ENCODE assay signal across 1 cellular context in the genomic region with DNA sequence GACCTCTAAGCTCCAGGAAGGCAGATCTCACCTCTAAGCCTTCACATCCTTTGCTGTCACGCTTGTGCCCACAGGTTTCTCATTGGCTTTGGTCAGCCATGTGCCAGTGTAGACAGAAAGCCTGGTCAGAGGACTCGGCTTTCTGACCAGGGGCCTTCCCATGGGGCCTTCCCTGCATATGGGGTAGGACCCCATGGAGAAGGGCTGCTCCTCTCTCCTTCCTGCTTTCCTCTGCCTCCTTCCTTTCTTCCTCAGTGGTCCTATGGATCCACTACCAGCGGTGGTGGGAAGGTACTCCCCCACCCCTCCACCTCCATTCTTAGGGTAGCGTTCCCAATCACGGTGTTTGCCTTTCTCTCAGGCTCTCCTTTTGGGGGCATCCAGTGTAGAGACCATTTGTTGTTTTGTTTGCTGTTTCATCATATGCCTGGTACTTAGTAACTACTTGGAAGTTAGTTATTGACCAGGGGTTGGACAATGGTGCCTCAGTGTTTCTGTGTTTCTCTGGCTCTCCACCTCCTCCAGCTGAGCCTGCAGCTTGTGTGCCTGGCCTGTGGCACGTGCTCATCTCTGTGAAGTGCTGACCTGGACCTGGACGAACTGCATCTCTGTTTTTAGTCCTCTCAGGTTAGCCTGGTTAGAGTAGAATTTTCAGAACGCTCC.
TF ChIP-seq lines count a peak whose summit lies in the region.

No MANE protein-coding gene starts in this region.

TF ChIP-seq in HepG2, 621 proteins besides CTCF, POLR2A, EP300 and RAD21 (continued from another document and continues in another):
- TF ChIP-seq, protein P1, sequence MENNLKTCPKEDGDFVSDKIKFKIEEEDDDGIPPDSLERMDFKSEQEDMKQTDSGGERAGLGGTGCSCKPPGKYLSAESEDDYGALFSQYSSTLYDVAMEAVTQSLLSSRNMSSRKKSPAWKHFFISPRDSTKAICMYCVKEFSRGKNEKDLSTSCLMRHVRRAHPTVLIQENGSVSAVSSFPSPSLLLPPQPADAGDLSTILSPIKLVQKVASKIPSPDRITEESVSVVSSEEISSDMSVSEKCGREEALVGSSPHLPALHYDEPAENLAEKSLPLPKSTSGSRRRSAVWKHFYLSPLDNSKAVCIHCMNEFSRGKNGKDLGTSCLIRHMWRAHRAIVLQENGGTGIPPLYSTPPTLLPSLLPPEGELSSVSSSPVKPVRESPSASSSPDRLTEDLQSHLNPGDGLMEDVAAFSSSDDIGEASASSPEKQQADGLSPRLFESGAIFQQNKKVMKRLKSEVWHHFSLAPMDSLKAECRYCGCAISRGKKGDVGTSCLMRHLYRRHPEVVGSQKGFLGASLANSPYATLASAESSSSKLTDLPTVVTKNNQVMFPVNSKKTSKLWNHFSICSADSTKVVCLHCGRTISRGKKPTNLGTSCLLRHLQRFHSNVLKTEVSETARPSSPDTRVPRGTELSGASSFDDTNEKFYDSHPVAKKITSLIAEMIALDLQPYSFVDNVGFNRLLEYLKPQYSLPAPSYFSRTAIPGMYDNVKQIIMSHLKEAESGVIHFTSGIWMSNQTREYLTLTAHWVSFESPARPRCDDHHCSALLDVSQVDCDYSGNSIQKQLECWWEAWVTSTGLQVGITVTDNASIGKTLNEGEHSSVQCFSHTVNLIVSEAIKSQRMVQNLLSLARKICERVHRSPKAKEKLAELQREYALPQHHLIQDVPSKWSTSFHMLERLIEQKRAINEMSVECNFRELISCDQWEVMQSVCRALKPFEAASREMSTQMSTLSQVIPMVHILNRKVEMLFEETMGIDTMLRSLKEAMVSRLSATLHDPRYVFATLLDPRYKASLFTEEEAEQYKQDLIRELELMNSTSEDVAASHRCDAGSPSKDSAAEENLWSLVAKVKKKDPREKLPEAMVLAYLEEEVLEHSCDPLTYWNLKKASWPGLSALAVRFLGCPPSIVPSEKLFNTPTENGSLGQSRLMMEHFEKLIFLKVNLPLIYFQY (CRISPR knock-in tag; IDR thresholded peaks at IDR 0.05; ENCODE audit: borderline replicate concordance) = no peak
- TF ChIP-seq SMAD3 (CRISPR knock-in tag; IDR thresholded peaks at IDR 0.05) (peak; percentile 33; the same call in 1 of the 2 replicates), CEBPG (CRISPR knock-in tag; IDR thresholded peaks at IDR 0.05) (peak; percentile 68; the same call in 1 of the 2 replicates), SRF (IDR thresholded peaks at IDR 0.05; ENCODE audit: low read depth, low read length) (peak; percentile 74; the same call in 1 of the 2 replicates), ZNF558 (CRISPR knock-in tag; IDR thresholded peaks at IDR 0.05; ENCODE audit: borderline replicate concordance) (no peak), KAT8 (CRISPR knock-in tag; IDR thresholded peaks at IDR 0.05) (0 out of 2 replicates have a peak, but pooled peaks have one; percentile 30), MTF1 (CRISPR knock-in tag; IDR thresholded peaks at IDR 0.05) (no peak), TBX2 (CRISPR knock-in tag; IDR thresholded peaks at IDR 0.05; ENCODE audit: borderline replicate concordance) (0 out of 2 replicates have a peak, but pooled peaks have one; percentile 17), FOXK2 (IDR thresholded peaks at IDR 0.05) (0 out of 2 replicates have a peak, but pooled peaks have one; percentile 35), GATAD2A (CRISPR knock-in tag; IDR thresholded peaks at IDR 0.05) (peak; percentile 76), ZNF709 (CRISPR knock-in tag; IDR thresholded peaks at IDR 0.05) (0 out of 2 replicates have a peak, but pooled peaks have one; percentile 29), ZMYM2 (CRISPR knock-in tag; IDR thresholded peaks at IDR 0.05) (peak; percentile 59; the same call in 1 of the 2 replicates), EED (CRISPR knock-in tag; IDR thresholded peaks at IDR 0.05) (no peak), ZNF562 (CRISPR knock-in tag; IDR thresholded peaks at IDR 0.05; ENCODE audit: borderline replicate concordance) (no peak), MED1 (CRISPR knock-in tag; IDR thresholded peaks at IDR 0.05) (peak; percentile 72), FOXJ3 (CRISPR knock-in tag; IDR thresholded peaks at IDR 0.05; ENCODE audit: borderline replicate concordance) (no peak), ZNF282 (IDR thresholded peaks at IDR 0.05; ENCODE audit: partially characterized antibody) (no peak), ZNF816 (CRISPR knock-in tag; IDR thresholded peaks at IDR 0.05; ENCODE audit: borderline replicate concordance) (no peak; the same call in 1 of the 2 replicates), KMT2B (CRISPR knock-in tag; IDR thresholded peaks at IDR 0.05) (0 out of 2 replicates have a peak, but pooled peaks have one; percentile 43)
- TF ChIP-seq, protein P2, sequence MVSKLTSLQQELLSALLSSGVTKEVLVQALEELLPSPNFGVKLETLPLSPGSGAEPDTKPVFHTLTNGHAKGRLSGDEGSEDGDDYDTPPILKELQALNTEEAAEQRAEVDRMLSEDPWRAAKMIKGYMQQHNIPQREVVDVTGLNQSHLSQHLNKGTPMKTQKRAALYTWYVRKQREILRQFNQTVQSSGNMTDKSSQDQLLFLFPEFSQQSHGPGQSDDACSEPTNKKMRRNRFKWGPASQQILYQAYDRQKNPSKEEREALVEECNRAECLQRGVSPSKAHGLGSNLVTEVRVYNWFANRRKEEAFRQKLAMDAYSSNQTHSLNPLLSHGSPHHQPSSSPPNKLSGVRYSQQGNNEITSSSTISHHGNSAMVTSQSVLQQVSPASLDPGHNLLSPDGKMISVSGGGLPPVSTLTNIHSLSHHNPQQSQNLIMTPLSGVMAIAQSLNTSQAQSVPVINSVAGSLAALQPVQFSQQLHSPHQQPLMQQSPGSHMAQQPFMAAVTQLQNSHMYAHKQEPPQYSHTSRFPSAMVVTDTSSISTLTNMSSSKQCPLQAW (CRISPR knock-in tag; IDR thresholded peaks at IDR 0.05) = peak; percentile 60; the same call in 1 of the 2 replicates
- TF ChIP-seq, protein P3, sequence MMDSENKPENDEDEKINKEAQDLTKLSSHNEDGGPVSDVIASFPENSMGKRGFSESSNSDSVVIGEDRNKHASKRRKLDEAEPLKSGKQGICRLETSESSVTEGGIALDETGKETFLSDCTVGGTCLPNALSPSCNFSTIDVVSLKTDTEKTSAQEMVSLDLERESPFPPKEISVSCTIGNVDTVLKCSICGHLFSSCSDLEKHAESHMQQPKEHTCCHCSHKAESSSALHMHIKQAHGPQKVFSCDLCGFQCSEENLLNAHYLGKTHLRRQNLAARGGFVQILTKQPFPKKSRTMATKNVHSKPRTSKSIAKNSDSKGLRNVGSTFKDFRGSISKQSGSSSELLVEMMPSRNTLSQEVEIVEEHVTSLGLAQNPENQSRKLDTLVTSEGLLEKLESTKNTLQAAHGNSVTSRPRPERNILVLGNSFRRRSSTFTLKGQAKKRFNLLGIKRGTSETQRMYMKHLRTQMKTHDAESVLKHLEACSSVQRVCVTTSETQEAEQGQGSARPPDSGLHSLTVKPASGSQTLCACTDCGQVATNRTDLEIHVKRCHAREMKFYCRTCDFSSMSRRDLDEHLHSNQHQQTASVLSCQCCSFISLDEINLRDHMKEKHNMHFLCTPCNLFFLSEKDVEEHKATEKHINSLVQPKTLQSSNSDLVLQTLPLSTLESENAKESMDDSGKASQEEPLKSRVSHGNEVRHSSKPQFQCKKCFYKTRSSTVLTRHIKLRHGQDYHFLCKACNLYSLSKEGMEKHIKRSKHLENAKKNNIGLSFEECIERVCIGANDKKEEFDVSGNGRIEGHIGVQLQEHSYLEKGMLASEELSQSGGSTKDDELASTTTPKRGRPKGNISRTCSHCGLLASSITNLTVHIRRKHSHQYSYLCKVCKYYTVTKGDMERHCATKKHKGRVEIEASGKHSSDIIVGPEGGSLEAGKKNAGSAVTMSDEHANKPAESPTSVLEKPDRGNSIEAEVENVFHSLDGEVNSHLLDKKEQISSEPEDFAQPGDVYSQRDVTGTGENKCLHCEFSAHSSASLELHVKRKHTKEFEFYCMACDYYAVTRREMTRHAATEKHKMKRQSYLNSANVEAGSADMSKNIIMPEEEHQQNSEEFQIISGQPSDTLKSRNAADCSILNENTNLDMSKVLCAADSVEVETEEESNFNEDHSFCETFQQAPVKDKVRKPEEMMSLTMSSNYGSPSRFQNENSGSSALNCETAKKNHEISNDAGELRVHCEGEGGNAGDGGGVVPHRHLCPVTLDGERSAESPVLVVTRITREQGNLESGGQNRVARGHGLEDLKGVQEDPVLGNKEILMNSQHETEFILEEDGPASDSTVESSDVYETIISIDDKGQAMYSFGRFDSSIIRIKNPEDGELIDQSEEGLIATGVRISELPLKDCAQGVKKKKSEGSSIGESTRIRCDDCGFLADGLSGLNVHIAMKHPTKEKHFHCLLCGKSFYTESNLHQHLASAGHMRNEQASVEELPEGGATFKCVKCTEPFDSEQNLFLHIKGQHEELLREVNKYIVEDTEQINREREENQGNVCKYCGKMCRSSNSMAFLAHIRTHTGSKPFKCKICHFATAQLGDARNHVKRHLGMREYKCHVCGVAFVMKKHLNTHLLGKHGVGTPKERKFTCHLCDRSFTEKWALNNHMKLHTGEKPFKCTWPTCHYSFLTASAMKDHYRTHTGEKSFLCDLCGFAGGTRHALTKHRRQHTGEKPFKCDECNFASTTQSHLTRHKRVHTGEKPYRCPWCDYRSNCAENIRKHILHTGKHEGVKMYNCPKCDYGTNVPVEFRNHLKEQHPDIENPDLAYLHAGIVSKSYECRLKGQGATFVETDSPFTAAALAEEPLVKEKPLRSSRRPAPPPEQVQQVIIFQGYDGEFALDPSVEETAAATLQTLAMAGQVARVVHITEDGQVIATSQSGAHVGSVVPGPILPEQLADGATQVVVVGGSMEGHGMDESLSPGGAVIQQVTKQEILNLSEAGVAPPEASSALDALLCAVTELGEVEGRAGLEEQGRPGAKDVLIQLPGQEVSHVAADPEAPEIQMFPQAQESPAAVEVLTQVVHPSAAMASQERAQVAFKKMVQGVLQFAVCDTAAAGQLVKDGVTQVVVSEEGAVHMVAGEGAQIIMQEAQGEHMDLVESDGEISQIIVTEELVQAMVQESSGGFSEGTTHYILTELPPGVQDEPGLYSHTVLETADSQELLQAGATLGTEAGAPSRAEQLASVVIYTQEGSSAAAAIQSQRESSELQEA (CRISPR knock-in tag; IDR thresholded peaks at IDR 0.05; ENCODE audit: not compliant biosample characterization) = no peak
- TF ChIP-seq, protein P4, sequence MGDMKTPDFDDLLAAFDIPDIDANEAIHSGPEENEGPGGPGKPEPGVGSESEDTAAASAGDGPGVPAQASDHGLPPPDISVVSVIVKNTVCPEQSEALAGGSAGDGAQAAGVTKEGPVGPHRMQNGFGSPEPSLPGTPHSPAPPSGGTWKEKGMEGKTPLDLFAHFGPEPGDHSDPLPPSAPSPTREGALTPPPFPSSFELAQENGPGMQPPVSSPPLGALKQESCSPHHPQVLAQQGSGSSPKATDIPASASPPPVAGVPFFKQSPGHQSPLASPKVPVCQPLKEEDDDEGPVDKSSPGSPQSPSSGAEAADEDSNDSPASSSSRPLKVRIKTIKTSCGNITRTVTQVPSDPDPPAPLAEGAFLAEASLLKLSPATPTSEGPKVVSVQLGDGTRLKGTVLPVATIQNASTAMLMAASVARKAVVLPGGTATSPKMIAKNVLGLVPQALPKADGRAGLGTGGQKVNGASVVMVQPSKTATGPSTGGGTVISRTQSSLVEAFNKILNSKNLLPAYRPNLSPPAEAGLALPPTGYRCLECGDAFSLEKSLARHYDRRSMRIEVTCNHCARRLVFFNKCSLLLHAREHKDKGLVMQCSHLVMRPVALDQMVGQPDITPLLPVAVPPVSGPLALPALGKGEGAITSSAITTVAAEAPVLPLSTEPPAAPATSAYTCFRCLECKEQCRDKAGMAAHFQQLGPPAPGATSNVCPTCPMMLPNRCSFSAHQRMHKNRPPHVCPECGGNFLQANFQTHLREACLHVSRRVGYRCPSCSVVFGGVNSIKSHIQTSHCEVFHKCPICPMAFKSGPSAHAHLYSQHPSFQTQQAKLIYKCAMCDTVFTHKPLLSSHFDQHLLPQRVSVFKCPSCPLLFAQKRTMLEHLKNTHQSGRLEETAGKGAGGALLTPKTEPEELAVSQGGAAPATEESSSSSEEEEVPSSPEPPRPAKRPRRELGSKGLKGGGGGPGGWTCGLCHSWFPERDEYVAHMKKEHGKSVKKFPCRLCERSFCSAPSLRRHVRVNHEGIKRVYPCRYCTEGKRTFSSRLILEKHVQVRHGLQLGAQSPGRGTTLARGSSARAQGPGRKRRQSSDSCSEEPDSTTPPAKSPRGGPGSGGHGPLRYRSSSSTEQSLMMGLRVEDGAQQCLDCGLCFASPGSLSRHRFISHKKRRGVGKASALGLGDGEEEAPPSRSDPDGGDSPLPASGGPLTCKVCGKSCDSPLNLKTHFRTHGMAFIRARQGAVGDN (CRISPR knock-in tag; IDR thresholded peaks at IDR 0.05) = peak; percentile 71
- TF ChIP-seq, protein P5, sequence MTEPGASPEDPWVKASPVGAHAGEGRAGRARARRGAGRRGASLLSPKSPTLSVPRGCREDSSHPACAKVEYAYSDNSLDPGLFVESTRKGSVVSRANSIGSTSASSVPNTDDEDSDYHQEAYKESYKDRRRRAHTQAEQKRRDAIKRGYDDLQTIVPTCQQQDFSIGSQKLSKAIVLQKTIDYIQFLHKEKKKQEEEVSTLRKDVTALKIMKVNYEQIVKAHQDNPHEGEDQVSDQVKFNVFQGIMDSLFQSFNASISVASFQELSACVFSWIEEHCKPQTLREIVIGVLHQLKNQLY (CRISPR knock-in tag; IDR thresholded peaks at IDR 0.05) = peak; percentile 81; the same call in 1 of the 2 replicates
- TF ChIP-seq, protein P6, sequence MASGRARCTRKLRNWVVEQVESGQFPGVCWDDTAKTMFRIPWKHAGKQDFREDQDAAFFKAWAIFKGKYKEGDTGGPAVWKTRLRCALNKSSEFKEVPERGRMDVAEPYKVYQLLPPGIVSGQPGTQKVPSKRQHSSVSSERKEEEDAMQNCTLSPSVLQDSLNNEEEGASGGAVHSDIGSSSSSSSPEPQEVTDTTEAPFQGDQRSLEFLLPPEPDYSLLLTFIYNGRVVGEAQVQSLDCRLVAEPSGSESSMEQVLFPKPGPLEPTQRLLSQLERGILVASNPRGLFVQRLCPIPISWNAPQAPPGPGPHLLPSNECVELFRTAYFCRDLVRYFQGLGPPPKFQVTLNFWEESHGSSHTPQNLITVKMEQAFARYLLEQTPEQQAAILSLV (CRISPR knock-in tag; IDR thresholded peaks at IDR 0.05; ENCODE audit: borderline replicate concordance) = peak; percentile 54; the same call in 1 of the 2 replicates
- TF ChIP-seq, protein P7, sequence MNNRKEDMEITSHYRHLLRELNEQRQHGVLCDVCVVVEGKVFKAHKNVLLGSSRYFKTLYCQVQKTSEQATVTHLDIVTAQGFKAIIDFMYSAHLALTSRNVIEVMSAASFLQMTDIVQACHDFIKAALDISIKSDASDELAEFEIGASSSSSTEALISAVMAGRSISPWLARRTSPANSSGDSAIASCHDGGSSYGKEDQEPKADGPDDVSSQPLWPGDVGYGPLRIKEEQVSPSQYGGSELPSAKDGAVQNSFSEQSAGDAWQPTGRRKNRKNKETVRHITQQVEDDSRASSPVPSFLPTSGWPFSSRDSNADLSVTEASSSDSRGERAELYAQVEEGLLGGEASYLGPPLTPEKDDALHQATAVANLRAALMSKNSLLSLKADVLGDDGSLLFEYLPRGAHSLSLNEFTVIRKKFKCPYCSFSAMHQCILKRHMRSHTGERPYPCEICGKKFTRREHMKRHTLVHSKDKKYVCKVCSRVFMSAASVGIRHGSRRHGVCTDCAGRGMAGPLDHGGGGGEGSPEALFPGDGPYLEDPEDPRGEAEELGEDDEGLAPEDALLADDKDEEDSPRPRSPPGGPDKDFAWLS (CRISPR knock-in tag; IDR thresholded peaks at IDR 0.05; ENCODE audit: borderline replicate concordance) = no peak
- TF ChIP-seq, protein P8, sequence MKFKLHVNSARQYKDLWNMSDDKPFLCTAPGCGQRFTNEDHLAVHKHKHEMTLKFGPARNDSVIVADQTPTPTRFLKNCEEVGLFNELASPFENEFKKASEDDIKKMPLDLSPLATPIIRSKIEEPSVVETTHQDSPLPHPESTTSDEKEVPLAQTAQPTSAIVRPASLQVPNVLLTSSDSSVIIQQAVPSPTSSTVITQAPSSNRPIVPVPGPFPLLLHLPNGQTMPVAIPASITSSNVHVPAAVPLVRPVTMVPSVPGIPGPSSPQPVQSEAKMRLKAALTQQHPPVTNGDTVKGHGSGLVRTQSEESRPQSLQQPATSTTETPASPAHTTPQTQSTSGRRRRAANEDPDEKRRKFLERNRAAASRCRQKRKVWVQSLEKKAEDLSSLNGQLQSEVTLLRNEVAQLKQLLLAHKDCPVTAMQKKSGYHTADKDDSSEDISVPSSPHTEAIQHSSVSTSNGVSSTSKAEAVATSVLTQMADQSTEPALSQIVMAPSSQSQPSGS (CRISPR knock-in tag; IDR thresholded peaks at IDR 0.05) = no peak
